Comparison of ENCODE assay signal across 11 cellular contexts in genomic region chr14:68733086-68733621, GRCh38. TPM values are rescaled to one million over a fixed set of nuclear protein-coding genes. Genes with fewer than 3 reads are reported as not detected.
DNase-seq lines count a peak whose midpoint lies in the region; ATAC-seq and TF ChIP-seq lines count a peak whose summit lies in the region.
"Had no signal": no experiment of that assay in that cellular context is flagged by ENCODE, and none has a peak within 500 bp of the region (broad histone marks: within the 10 kb centered on the region; RNA-seq: fewer than 3 reads in every experiment).

No MANE protein-coding gene starts in this region.

- H3K4me3 ChIP-seq in heart left ventricle (no peak overlapping the region), transverse colon (no peak overlapping the region)
- H3K4me3 ChIP-seq: SK-N-MC had no signal

- TF ChIP-seq POLR2A in heart left ventricle (IDR thresholded peaks at IDR 0.05) (no peak), transverse colon (IDR thresholded peaks at IDR 0.05) (no peak)

- peak; percentile 23 for DNase-seq in NK-92 treated with Interleukin-12 subunit alpha and Interleukin-12 subunit beta, amount 100 ng/mL, for 24 hours (lab: John Stamatoyannopoulos, UW)
- DNase-seq in NK-92 (lab: John Stamatoyannopoulos, UW; ENCODE audit: unreplicated experiment) (no peak), T-helper 17 cell (no peak), heart left ventricle (peak in 2 of 5 donors; percentile 43 to 61), GM19238 (ENCODE audit: insufficient read length, low spot score) (no peak), transverse colon (no peak), cerebellar cortex (ENCODE audit: low spot score) (no peak)
- peak; percentile 30 to 33 for DNase-seq in stimulated activated CD8-positive, alpha-beta memory T cell treated with anti-CD3 and anti-CD28 coated beads, Interleukin-15, amount 100 ng/mL, for 48 hours (ENCODE audit: low read depth in 2 of 2)
- DNase-seq: cortex of kidney had no signal

- H3K4me1 Mint-ChIP-seq in T-helper 17 cell = peaks cover 32% of the 10 kb centered on the region

- intact Hi-C loops in heart left ventricle (cut with DNase I) (loop anchor here in 7 of 10 donors (5.0 kb wide), 5 partner anchors 44 to 486 kb away; no protein-coding TSS in a partner anchor), transverse colon (cut with DNase I; ENCODE audit: low total_unique reads) (no loop called here)

- H3K27me3 ChIP-seq in heart left ventricle = no peaks in the 10 kb centered on the region
- H3K27me3 ChIP-seq in transverse colon = no peaks in the 10 kb centered on the region

- TF ChIP-seq EP300 in transverse colon (IDR thresholded peaks at IDR 0.05; ENCODE audit: low read depth) = no peak

- H3K27ac ChIP-seq in heart left ventricle (peak overlapping the region in 3 of 12 donors; percentile 35 to 73 (median 37)), transverse colon (no peak overlapping the region)
- H3K27ac ChIP-seq: 22Rv1, SK-N-MC had no signal

- H3K4me1 ChIP-seq in heart left ventricle = peaks cover 0 to 91% (median 57%) of the 10 kb centered on the region in 12 donors
- H3K4me1 ChIP-seq in transverse colon = peaks cover 1 to 38% (median 13%) of the 10 kb centered on the region in 4 donors

- in situ Hi-C loops in transverse colon (cut with MboI; ENCODE audit: low pct_ligation_motif_present in 1 of 4, low pct_unique_long_range_greater_than_20kb in 1 of 4, low sequenced_read_pairs in 3 of 4) = no loop called here

- ATAC-seq in T-helper 17 cell = peak; percentile 54
- ATAC-seq in heart left ventricle = peak in 3 of 4 donors; percentile 9 to 57 (median 27)

- H3K4me3 Mint-ChIP-seq in T-helper 17 cell = no peak overlapping the region

- no peaks in the 10 kb centered on the region for H3K36me3 ChIP-seq in heart left ventricle
- H3K36me3 ChIP-seq in transverse colon = no peaks in the 10 kb centered on the region

- H3K9me3 ChIP-seq in T-helper 17 cell (ENCODE audit: control insufficient read depth, low read length, poor library complexity, severe bottlenecking) (no peaks in the 10 kb centered on the region), heart left ventricle (no peaks in the 10 kb centered on the region), transverse colon (no peaks in the 10 kb centered on the region)

- TF ChIP-seq CTCF in heart left ventricle (IDR thresholded peaks at IDR 0.05) (no peak), transverse colon (IDR thresholded peaks at IDR 0.05) (no peak)

- no peaks in the 10 kb centered on the region for H3K36me3 Mint-ChIP-seq in T-helper 17 cell (ENCODE audit: low read depth)

- 88 to 99% (median 93%) methylated on average over 10 of the region's 10 CpGs for WGBS in heart left ventricle, 4 donors
- 67 to 88% methylated on average over 2 to 10 of the region's 10 CpGs for WGBS in transverse colon (ENCODE audit: low coverage in 1 of 2), 2 donors

- peak overlapping the region; percentile 92 for H3K27ac Mint-ChIP-seq in T-helper 17 cell

- H3K27me3 Mint-ChIP-seq in T-helper 17 cell = no peaks in the 10 kb centered on the region

RNA-seq across cellular contexts. Expression of gene ZFP36L1, which starts 59.7 kb away (rescaled TPM):
- total RNA-seq in T-helper 17 cell (100 to 1,000 TPM; 217 to 257 TPM), heart left ventricle (100 to 1,000 TPM in 3 of 9 donors, 10 to 100 TPM in 6; 47.8 to 183 (median 68.9) TPM), transverse colon (100 to 1,000 TPM; 180 to 712 (median 266) TPM)
- polyA plus RNA-seq in heart left ventricle = 10 to 100 TPM; 21.2 to 84.5 TPM

Comparison
In these comparisons a context has a peak if more than half of its experiments do, and no peak if none do; other contexts are left out.
1. DNase-seq: peak in NK-92 treated with Interleukin-12 subunit alpha and Interleukin-12 subunit beta, amount 100 ng/mL, for 24 hours (single experiment) and stimulated activated CD8-positive, alpha-beta memory T cell treated with anti-CD3 and anti-CD28 coated beads, Interleukin-15, amount 100 ng/mL, for 48 hours (2 of 2); none in NK-92 (single experiment), T-helper 17 cell (0 of 3), GM19238 (single experiment), transverse colon (single experiment) and cerebellar cortex (single experiment).